Comparison of ENCODE assay signal across 19 cellular contexts in the genomic region with DNA sequence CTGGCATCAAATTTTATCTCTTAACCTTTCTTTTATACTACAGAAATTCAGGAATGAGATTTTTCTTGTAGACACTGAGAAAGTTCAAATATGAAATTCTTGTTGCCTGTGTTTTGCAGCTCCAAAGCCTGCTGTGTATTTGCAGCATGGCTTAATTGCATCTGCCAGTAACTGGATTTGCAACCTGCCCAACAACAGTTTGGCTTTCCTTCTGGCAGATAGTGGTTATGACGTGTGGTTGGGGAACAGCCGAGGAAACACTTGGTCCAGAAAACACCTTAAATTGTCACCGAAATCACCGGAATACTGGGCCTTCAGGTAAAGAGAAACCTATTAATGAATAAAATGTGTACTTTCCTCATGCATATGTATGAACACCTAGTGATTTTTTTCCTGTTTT. TPM values are rescaled to one million over a fixed set of nuclear protein-coding genes. Genes with fewer than 3 reads are reported as not detected.
DNase-seq lines count a peak whose midpoint lies in the region; ATAC-seq, FAIRE-seq and TF ChIP-seq lines count a peak whose summit lies in the region.
"Had no signal": no experiment of that assay in that cellular context is flagged by ENCODE, and none has a peak within 500 bp of the region (broad histone marks: within the 10 kb centered on the region; RNA-seq: fewer than 3 reads in every experiment).

No MANE protein-coding gene starts in this region.

- H3K4me2 ChIP-seq in keratinocyte (ENCODE audit: control insufficient read depth, extremely low read depth, insufficient read depth, low read depth, low read length) (no peak overlapping the region), neural progenitor cell (no peak overlapping the region)

- H3K79me2 ChIP-seq in keratinocyte (ENCODE audit: control insufficient read depth, insufficient read depth, low read length) (no peaks in the 10 kb centered on the region), neural progenitor cell (ENCODE audit: low read depth) (no peaks in the 10 kb centered on the region)

- TF ChIP-seq EP300 in suprapubic skin (IDR thresholded peaks at IDR 0.05), result no peak

- ATAC-seq in activated T-cell treated with anti-CD3 and anti-CD28 coated beads, Interleukin-2, amount 50 U/mL, for 4 hours, result no peak
- ATAC-seq: HepG2 had no signal

- H3K27ac ChIP-seq in keratinocyte (ENCODE audit: control insufficient read depth, insufficient read depth, low read length) (no peak overlapping the region), neural progenitor cell (no peak overlapping the region), suprapubic skin (no peak overlapping the region)

- H3K27me3 ChIP-seq in keratinocyte (ENCODE audit: control insufficient read depth, extremely low read depth, insufficient read depth, low read length) (peaks cover 3% of the 10 kb centered on the region), neural progenitor cell (peaks cover 3% of the 10 kb centered on the region), suprapubic skin (no peaks in the 10 kb centered on the region)
- H3K27me3 ChIP-seq: BE2C had no signal

- TF ChIP-seq CTCF in keratinocyte (optimal IDR thresholded peaks at IDR 0.05 in 1 of 3, IDR thresholded peaks at IDR 0.05 in 1 of 3, conservative IDR thresholded peaks at IDR 0.05 in 1 of 3; ENCODE audit: extremely low read depth in 1 of 3, insufficient read depth in 2 of 3, low read length in 3 of 3), result no peak
- TF ChIP-seq CTCF in neural progenitor cell (IDR thresholded peaks at IDR 0.05), result no peak
- TF ChIP-seq CTCF in suprapubic skin (IDR thresholded peaks at IDR 0.05), result no peak

- H3K4me1 Mint-ChIP-seq in neural progenitor cell, result peaks cover 6% of the 10 kb centered on the region
- H3K4me1 Mint-ChIP-seq in activated T-cell treated with anti-CD3 and anti-CD28 coated beads, Interleukin-2, amount 50 U/mL, for 4 hours (ENCODE audit: low read depth), result peaks cover 3% of the 10 kb centered on the region
- H3K4me1 Mint-ChIP-seq: CD8-positive, alpha-beta memory T cell had no signal

- WGBS in suprapubic skin, result 59% methylated on average over 4 of the region's 4 CpGs

- H3K9ac ChIP-seq in keratinocyte (ENCODE audit: control insufficient read depth, extremely low read depth, insufficient read depth, low read length), result no peak overlapping the region
- no peak overlapping the region for H3K9ac ChIP-seq in neural progenitor cell

- no peak overlapping the region for H3K27ac Mint-ChIP-seq in neural progenitor cell
- H3K27ac Mint-ChIP-seq: CD4-positive, CD25-positive, alpha-beta regulatory T cell; CD8-positive, alpha-beta memory T cell had no signal

- H4K20me1 ChIP-seq in keratinocyte (ENCODE audit: control insufficient read depth, extremely low read depth, insufficient read depth, low read length) (no peaks in the 10 kb centered on the region), neural progenitor cell (ENCODE audit: low read depth) (no peaks in the 10 kb centered on the region)

- peak; percentile 55 for FAIRE-seq in GM12891 (lab: Jason Lieb, UNC)
- FAIRE-seq in keratinocyte (lab: Jason Lieb, UNC), result no peak
- FAIRE-seq: D721Med, G401.6, HepG2 had no signal

- H3K4me3 ChIP-seq in keratinocyte (ENCODE audit: control insufficient read depth in 2 of 3, extremely low read depth in 1 of 3, insufficient read depth in 2 of 3, low read depth in 1 of 3, low read length in 3 of 3), result no peak overlapping the region
- no peak overlapping the region for H3K4me3 ChIP-seq in neural progenitor cell
- H3K4me3 ChIP-seq in suprapubic skin, result no peak overlapping the region
- H3K4me3 ChIP-seq: HAP-1 had no signal

- peaks cover under 1% of the 10 kb centered on the region for H3K27me3 Mint-ChIP-seq in neural progenitor cell (ENCODE audit: insufficient read depth, low read depth)
- no peaks in the 10 kb centered on the region for H3K27me3 Mint-ChIP-seq in activated T-cell treated with anti-CD3 and anti-CD28 coated beads, Interleukin-2, amount 50 U/mL, for 4 hours (ENCODE audit: low read depth)
- H3K27me3 Mint-ChIP-seq: IgD-negative memory B cell had no signal

- H3K9me3 Mint-ChIP-seq in neural progenitor cell, result no peaks in the 10 kb centered on the region
- H3K9me3 Mint-ChIP-seq in activated T-cell treated with anti-CD3 and anti-CD28 coated beads, Interleukin-2, amount 50 U/mL, for 4 hours, result no peaks in the 10 kb centered on the region
- H3K9me3 Mint-ChIP-seq: CD8-positive, alpha-beta memory T cell; IgD-negative memory B cell had no signal

- DNase-seq in GM12891 (ENCODE audit: insufficient read length, low spot score) (no peak), NCI-H82 (lab: John Stamatoyannopoulos, UW) (peak; percentile 85), keratinocyte (ENCODE audit: low read depth, low spot score) (no peak), neural progenitor cell (ENCODE audit: low spot score) (no peak), suprapubic skin (ENCODE audit: low spot score in 2 of 2) (no peak), NCI-H1105 (lab: John Stamatoyannopoulos, UW) (no peak)
- DNase-seq in activated T-cell treated with anti-CD3 and anti-CD28 coated beads, Interleukin-2, amount 50 U/mL, for 4 hours, result no peak
- DNase-seq: C1 segment of cervical spinal cord; CD4-positive, CD25-positive, alpha-beta regulatory T cell; CD8-positive, alpha-beta memory T cell; COR-L47 had no signal

- H3K9me3 ChIP-seq in keratinocyte (ENCODE audit: control insufficient read depth, low read depth, low read length) (no peaks in the 10 kb centered on the region), neural progenitor cell (ENCODE audit: low read depth) (no peaks in the 10 kb centered on the region), suprapubic skin (no peaks in the 10 kb centered on the region)
- H3K9me3 ChIP-seq: BE2C, HAP-1 had no signal

- TF ChIP-seq POLR2A in GM12891 (IDR thresholded peaks at IDR 0.05; ENCODE audit: low read depth, low read length) (no peak), suprapubic skin (IDR thresholded peaks at IDR 0.05) (no peak)

- H3K4me3 Mint-ChIP-seq in neural progenitor cell, result no peak overlapping the region
- no peak overlapping the region for H3K4me3 Mint-ChIP-seq in activated T-cell treated with anti-CD3 and anti-CD28 coated beads, Interleukin-2, amount 50 U/mL, for 4 hours
- H3K4me3 Mint-ChIP-seq: CD4-positive, CD25-positive, alpha-beta regulatory T cell; CD8-positive, alpha-beta memory T cell; IgD-negative memory B cell had no signal

- H3K9me1 ChIP-seq in keratinocyte (ENCODE audit: control insufficient read depth, extremely low read depth, insufficient read depth, low read length), result no peaks in the 10 kb centered on the region

- dilution Hi-C loops in keratinocyte (cut with MboI; ENCODE audit: extremely low pct_ligation_motif_present, low sequenced_read_pairs), result no loop called here

- peak overlapping the region; percentile 28 for H2AFZ ChIP-seq in keratinocyte (ENCODE audit: control insufficient read depth, low read length)
- peak overlapping the region; percentile 54 for H2AFZ ChIP-seq in neural progenitor cell (replicated peaks)

- H3K36me3 ChIP-seq in keratinocyte (ENCODE audit: control insufficient read depth in 2 of 2, extremely low read depth in 1 of 2, insufficient read depth in 2 of 2, low read length in 2 of 2) (no peaks in the 10 kb centered on the region), neural progenitor cell (no peaks in the 10 kb centered on the region), suprapubic skin (no peaks in the 10 kb centered on the region)
- H3K36me3 ChIP-seq: BE2C, HAP-1 had no signal

- H3K4me1 ChIP-seq in keratinocyte (ENCODE audit: control insufficient read depth, extremely low read depth, insufficient read depth, low read length) (peaks cover 12% of the 10 kb centered on the region), neural progenitor cell (peaks cover 3% of the 10 kb centered on the region), suprapubic skin (peaks cover 5% of the 10 kb centered on the region)
- H3K4me1 ChIP-seq: BE2C had no signal

- H3K36me3 Mint-ChIP-seq in neural progenitor cell, result no peaks in the 10 kb centered on the region
- H3K36me3 Mint-ChIP-seq in activated T-cell treated with anti-CD3 and anti-CD28 coated beads, Interleukin-2, amount 50 U/mL, for 4 hours (ENCODE audit: insufficient read depth), result no peaks in the 10 kb centered on the region
- H3K36me3 Mint-ChIP-seq: CD4-positive, CD25-positive, alpha-beta regulatory T cell; CD8-positive, alpha-beta memory T cell had no signal

- H3F3A ChIP-seq in neural progenitor cell (ENCODE audit: low read depth), result no peaks in the 10 kb centered on the region

TF ChIP-seq in GM12891, 5 proteins besides CTCF, POLR2A, EP300 and RAD21:
- TF ChIP-seq TAF1 (IDR thresholded peaks at IDR 0.05; ENCODE audit: low read depth, low read length) (no peak), POLR2AphosphoS5 (IDR thresholded peaks at IDR 0.05; ENCODE audit: low read depth, low read length) (no peak), SPI1 (IDR thresholded peaks at IDR 0.05; ENCODE audit: low read depth, low read length) (no peak), POU2F2 (IDR thresholded peaks at IDR 0.05; ENCODE audit: low read depth, low read length) (no peak)

RNA-seq across cellular contexts. Expression of gene LIPK, which starts 24.8 kb away (rescaled TPM):
- not detected for polyA plus RNA-seq in GM12891 (2012; ENCODE audit: low read depth, missing spikeins)
- 0.23 to 1.3 TPM (median 0.56 TPM) in 3 replicates for polyA plus RNA-seq in keratinocyte
- 0.57 TPM for polyA plus RNA-seq in keratinocyte (2011; ENCODE audit: low read depth)
- 0.08 and 0.58 TPM in 2 replicates for polyA plus RNA-seq in keratinocyte (2011; cell fraction: cytosol; rRNA removed)
- 0.57 and 0.96 TPM in 2 replicates for polyA plus RNA-seq in keratinocyte (2011; cell fraction: nucleus; rRNA removed)
- 4.2 TPM in 1 of 2 replicates, not detected in the other for polyA plus RNA-seq in keratinocyte (2012; ENCODE audit: low replicate concordance)
- polyA minus RNA-seq in keratinocyte, result 1.3 TPM in 1 of 3 replicates, not detected in the others
- not detected for polyA minus RNA-seq in keratinocyte (2011; cell fraction: cytosol; rRNA and poly(A)+ RNA removed)
- polyA minus RNA-seq in keratinocyte (2011; cell fraction: nucleus; rRNA and poly(A)+ RNA removed), result 1.1 and 1.2 TPM in 2 replicates
- total RNA-seq in neural progenitor cell (ENCODE audit: low replicate concordance) (not detected in 2 replicates), suprapubic skin (10 to 100 TPM in 3 of 4 donors, 1 to 10 TPM in 1; 2.6 to 23.4 (median 18.0) TPM)
- not detected for total RNA-seq in activated T-cell treated with anti-CD3 and anti-CD28 coated beads, Interleukin-2, amount 50 U/mL, for 4 hours
- total RNA-seq: A172; CD4-positive, CD25-positive, alpha-beta regulatory T cell; CD8-positive, alpha-beta memory T cell; H4; HepG2 had no signal
- polyA plus RNA-seq: CD4-positive, CD25-positive, alpha-beta regulatory T cell; CD8-positive, alpha-beta memory T cell; HepG2; IgD-negative memory B cell had no signal

RNA-seq across cellular contexts. Expression of gene LIPN, which starts 29.0 kb away (rescaled TPM):
- 0.22 TPM for polyA plus RNA-seq in GM12891 (2012; ENCODE audit: low read depth, missing spikeins)
- 0.20 to 0.30 TPM in 2 of 3 replicates, not detected in the other for polyA plus RNA-seq in keratinocyte
- 5.4 TPM for polyA plus RNA-seq in keratinocyte (2011; ENCODE audit: low read depth)
- 0.07 TPM in 1 of 2 replicates, not detected in the other for polyA plus RNA-seq in keratinocyte (2011; cell fraction: cytosol; rRNA removed)
- polyA plus RNA-seq in keratinocyte (2011; cell fraction: nucleus; rRNA removed), result 0.17 TPM in 1 of 2 replicates, not detected in the other
- 7.0 TPM in 1 of 2 replicates, not detected in the other for polyA plus RNA-seq in keratinocyte (2012; ENCODE audit: low replicate concordance)
- polyA minus RNA-seq in keratinocyte, result 0.16 TPM in 1 of 3 replicates, not detected in the others
- not detected for polyA minus RNA-seq in keratinocyte (2011; cell fraction: cytosol; rRNA and poly(A)+ RNA removed)
- not detected in 2 replicates for polyA minus RNA-seq in keratinocyte (2011; cell fraction: nucleus; rRNA and poly(A)+ RNA removed)
- total RNA-seq in neural progenitor cell (ENCODE audit: low replicate concordance), result not detected in 2 replicates
- 10 to 100 TPM in 3 of 4 donors, 1 to 10 TPM in 1; 7.2 to 42.8 (median 30.1) TPM for total RNA-seq in suprapubic skin
- total RNA-seq in activated T-cell treated with anti-CD3 and anti-CD28 coated beads, Interleukin-2, amount 50 U/mL, for 4 hours, result not detected
- total RNA-seq: A172; CD8-positive, alpha-beta memory T cell; H4; HepG2 had no signal
- polyA plus RNA-seq: CD8-positive, alpha-beta memory T cell; HepG2 had no signal
